8 cellular contexts compared by ENCODE assay signal in genomic region chr22:50206599-50206998, GRCh38. TPM values are rescaled to one million over a fixed set of nuclear protein-coding genes. Genes with fewer than 3 reads are reported as not detected.
DNase-seq lines count a peak whose midpoint lies in the region; ATAC-seq and TF ChIP-seq lines count a peak whose summit lies in the region.
"Had no signal": no experiment of that assay in that cellular context is flagged by ENCODE, and none has a peak within 500 bp of the region (broad histone marks: within the 10 kb centered on the region; RNA-seq: fewer than 3 reads in every experiment).

No MANE protein-coding gene starts in this region.

- H3K36me3 Mint-ChIP-seq in Caco-2 (ENCODE audit: insufficient read depth, unreplicated experiment) = peaks cover 47% of the 10 kb centered on the region

- no peak overlapping the region for H3K4me3 Mint-ChIP-seq in Caco-2 (ENCODE audit: unreplicated experiment)
- H3K4me3 Mint-ChIP-seq: activated CD4-positive, alpha-beta T cell treated with anti-CD3 and anti-CD28 coated beads, Interleukin-2, amount 10 ng/mL, durations not matched to agents 24 days and 14 days had no signal

- peaks cover 19% of the 10 kb centered on the region for H3K4me1 Mint-ChIP-seq in Caco-2 (ENCODE audit: low read depth, unreplicated experiment)

- H3K27me3 ChIP-seq in Caco-2 (replicated peaks; ENCODE audit: control insufficient read depth, insufficient read depth, low read length) (no peaks in the 10 kb centered on the region), SJCRH30 (no peaks in the 10 kb centered on the region)

- H3K9me3 ChIP-seq in Caco-2 (no peaks in the 10 kb centered on the region), SJCRH30 (replicated peaks) (no peaks in the 10 kb centered on the region)

- H3K9me3 Mint-ChIP-seq in Caco-2 (ENCODE audit: unreplicated experiment) = no peaks in the 10 kb centered on the region
- H3K9me3 Mint-ChIP-seq: activated CD4-positive, alpha-beta T cell treated with anti-CD3 and anti-CD28 coated beads, Interleukin-2, amount 10 ng/mL, durations not matched to agents 24 days and 14 days; naive thymus-derived CD8-positive, alpha-beta T cell had no signal

- ATAC-seq in HG03159 (IDR thresholded peaks at IDR 0.05; ENCODE audit: unreplicated experiment) = no peak
- no peak for ATAC-seq in GM18870 (IDR thresholded peaks at IDR 0.05; ENCODE audit: unreplicated experiment)
- ATAC-seq: naive thymus-derived CD8-positive, alpha-beta T cell had no signal

- POLR2A ChIA-PET in Caco-2 (lab: Charles Lee) = interaction anchor here (0.5 kb wide), 1 partner anchor 246 kb away, joined by 3 read pairs; no protein-coding TSS in a partner anchor

- no peak overlapping the region for H3K27ac Mint-ChIP-seq in Caco-2 (ENCODE audit: unreplicated experiment)
- H3K27ac Mint-ChIP-seq: activated CD4-positive, alpha-beta T cell treated with anti-CD3 and anti-CD28 coated beads, Interleukin-2, amount 10 ng/mL, durations not matched to agents 24 days and 14 days had no signal

- no TSS peak for BruUV-seq in Caco-2 (replicated peaks; lab: Mats Ljungman, UMichigan)

- DNase-seq in Caco-2 (peak in 1 of 2 experiments; percentile 52), SJCRH30 (peak; percentile 60 to 67), kidney tubule cell (ENCODE audit: low spot score) (peak; percentile 28), NCI-H187 treated with DMSO at 0.1 percent for 48 hours (lab: John Stamatoyannopoulos, UW) (no peak)
- DNase-seq: activated CD4-positive, alpha-beta T cell treated with anti-CD3 and anti-CD28 coated beads, Interleukin-2, amount 10 ng/mL, durations not matched to agents 24 days and 14 days had no signal

- H3K4me3 ChIP-seq in Caco-2 (ENCODE audit: low read depth, low read length) (no peak overlapping the region), SJCRH30 (no peak overlapping the region)

- CTCF ChIA-PET in Caco-2 (lab: Charles Lee) = interaction anchor here (0.6 kb wide), 1 partner anchor 8 kb away, joined by 6 read pairs; no protein-coding TSS in a partner anchor

- no peaks in the 10 kb centered on the region; the same call in 1 of the 2 replicates for H3K4me1 ChIP-seq in Caco-2
- no peaks in the 10 kb centered on the region for H3K4me1 ChIP-seq in SJCRH30

- H3K27me3 Mint-ChIP-seq in Caco-2 (ENCODE audit: insufficient read depth, unreplicated experiment) = no peaks in the 10 kb centered on the region
- H3K27me3 Mint-ChIP-seq: activated CD4-positive, alpha-beta T cell treated with anti-CD3 and anti-CD28 coated beads, Interleukin-2, amount 10 ng/mL, durations not matched to agents 24 days and 14 days; naive thymus-derived CD8-positive, alpha-beta T cell had no signal

- H3K36me3 ChIP-seq in Caco-2 (ENCODE audit: control insufficient read depth, insufficient read depth, low read length) = no peaks in the 10 kb centered on the region; the same call in 1 of the 2 replicates
- peaks cover 27% of the 10 kb centered on the region for H3K36me3 ChIP-seq in SJCRH30

- H3K27ac ChIP-seq in SJCRH30 = no peak overlapping the region

- intact Hi-C loops in Caco-2 (cut with micrococcal nuclease; ENCODE audit: unreplicated experiment) = no loop called here

- peak; percentile 27 to 49 for TF ChIP-seq CTCF in Caco-2 (IDR thresholded peaks at IDR 0.05; ENCODE audit: insufficient read depth in 1 of 2, low read depth in 1 of 2, low read length in 1 of 2, severe bottlenecking in 1 of 2, unreplicated experiment in 1 of 2)

RNA-seq across cellular contexts. Expression of gene SELENOO, which starts 5.8 kb away (rescaled TPM):
- total RNA-seq in Caco-2 (2022) = 29.3 and 29.5 TPM in 2 replicates
- total RNA-seq in SJCRH30 (2014; rRNA removed; shearing (Covaris generic)) = 15.4 and 16.4 TPM in 2 replicates

RNA-seq across cellular contexts. Expression of gene TRABD, which starts 20.9 kb away (rescaled TPM):
- total RNA-seq in Caco-2 (2022) = 33.5 and 35.0 TPM in 2 replicates
- 38.7 and 39.1 TPM in 2 replicates for total RNA-seq in SJCRH30 (2014; rRNA removed; shearing (Covaris generic))

RNA-seq across cellular contexts. Expression of gene PANX2, which starts 36.1 kb away (rescaled TPM):
- 2.2 and 2.6 TPM in 2 replicates for total RNA-seq in Caco-2 (2022)
- not detected in 2 replicates for total RNA-seq in SJCRH30 (2014; rRNA removed; shearing (Covaris generic))

RNA-seq across cellular contexts. Expression of gene TUBGCP6, which starts 38.2 kb away (rescaled TPM):
- total RNA-seq in Caco-2 (2022) = 29.3 and 34.2 TPM in 2 replicates
- total RNA-seq in SJCRH30 (2014; rRNA removed; shearing (Covaris generic)) = 27.8 and 40.2 TPM in 2 replicates

RNA-seq across cellular contexts. Expression of gene HDAC10, which starts 44.5 kb away (rescaled TPM):
- 61.3 and 63.5 TPM in 2 replicates for total RNA-seq in Caco-2 (2022)
- total RNA-seq in SJCRH30 (2014; rRNA removed; shearing (Covaris generic)) = 11.2 and 21.4 TPM in 2 replicates
